1 cellular context compared by ENCODE assay signal in genomic region chr2:238916176-238916874, GRCh38.
TF ChIP-seq lines count a peak whose summit lies in the region.

No MANE protein-coding gene starts in this region.

TF ChIP-seq in HEK293, 187 proteins besides CTCF, POLR2A, EP300 and RAD21 (continued from another document):
- no peak for TF ChIP-seq PATZ1 (tag by site-specific recombination; IDR thresholded peaks at IDR 0.05)
